In the genomic region with DNA sequence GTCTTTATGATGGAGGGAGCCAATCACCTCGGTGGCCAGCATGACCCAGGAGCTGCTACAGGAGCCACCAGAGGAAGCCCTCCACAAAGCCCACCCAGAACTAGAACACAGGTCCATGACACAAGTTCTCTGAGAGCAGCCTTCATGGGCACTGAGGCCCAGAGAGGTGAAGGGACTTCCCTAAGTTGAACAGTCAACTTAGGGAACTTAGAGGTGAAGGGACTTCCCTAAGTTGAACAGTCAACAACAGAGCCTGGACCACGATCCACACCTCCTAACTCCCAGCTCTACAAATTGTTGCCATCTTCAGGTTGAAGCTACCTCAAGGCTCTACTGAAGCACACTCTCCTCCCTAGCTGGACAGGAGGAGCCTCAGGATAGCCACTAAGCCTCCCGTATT, we compare ENCODE assay signal across 16 cellular contexts.
"Had no signal": no experiment of that assay in that cellular context is flagged by ENCODE, and none has a peak within 500 bp of the region (broad histone marks: within the 10 kb centered on the region; RNA-seq: fewer than 3 reads in every experiment).

No MANE protein-coding gene starts in this region.

- DNase-seq: activated CD4-positive, alpha-beta T cell treated with anti-CD3 and anti-CD28 coated beads, Interleukin-2, amount 10 ng/mL, durations not matched to agents 7 days and 5 days; activated naive CD4-positive, alpha-beta T cell treated with anti-CD3 and anti-CD28 coated beads, Interleukin-2, amount 50 U/mL, for 16 hours; activated T-cell treated with anti-CD3 and anti-CD28 coated beads, Interleukin-2, amount 50 U/mL, for 48 hours; amygdala; cortex of kidney; effector CD8-positive, alpha-beta T cell; heart right ventricle; islet precursor cell; occipital lobe; right cardiac atrium; thyroid gland had no signal

- H3K4me1 ChIP-seq: heart right ventricle, thyroid gland had no signal

- H3K9me3 ChIP-seq: thyroid gland had no signal

- H3K4me3 ChIP-seq: heart right ventricle, thyroid gland had no signal

- H3K9me3 Mint-ChIP-seq: central memory CD8-positive, alpha-beta T cell; natural killer cell treated with Interleukin-12 subunit alpha and Interleukin-12 subunit beta and Interleukin-15 and Interleukin-18, amount 100 ng/mL, for 72 hours had no signal

- H3K27me3 Mint-ChIP-seq: activated CD4-positive, alpha-beta T cell treated with anti-CD3 and anti-CD28 coated beads, Interleukin-2, amount 10 ng/mL, durations not matched to agents 7 days and 5 days had no signal

- H3K36me3 ChIP-seq: heart right ventricle, thyroid gland had no signal

- H3K27me3 ChIP-seq: thyroid gland had no signal

- H3K4me1 Mint-ChIP-seq: brain; central memory CD8-positive, alpha-beta T cell had no signal

- H3K4me3 Mint-ChIP-seq: activated CD4-positive, alpha-beta T cell treated with anti-CD3 and anti-CD28 coated beads, Interleukin-2, amount 10 ng/mL, durations not matched to agents 7 days and 5 days; brain; central memory CD8-positive, alpha-beta T cell; natural killer cell treated with Interleukin-12 subunit alpha and Interleukin-12 subunit beta and Interleukin-15 and Interleukin-18, amount 100 ng/mL, for 72 hours; WTC11 had no signal

- H3K27ac ChIP-seq: heart right ventricle, thyroid gland had no signal

- ATAC-seq: heart right ventricle, left lobe of liver, right cardiac atrium, WTC11 had no signal

- H3K36me3 Mint-ChIP-seq: brain; natural killer cell treated with Interleukin-12 subunit alpha and Interleukin-12 subunit beta and Interleukin-15 and Interleukin-18, amount 100 ng/mL, for 72 hours had no signal

- H3K27ac Mint-ChIP-seq: activated CD4-positive, alpha-beta T cell treated with anti-CD3 and anti-CD28 coated beads, Interleukin-2, amount 10 ng/mL, durations not matched to agents 7 days and 5 days; brain; natural killer cell treated with Interleukin-12 subunit alpha and Interleukin-12 subunit beta and Interleukin-15 and Interleukin-18, amount 100 ng/mL, for 72 hours; WTC11 had no signal
